ENCODE assay signal across 1 cellular context in the genomic region with DNA sequence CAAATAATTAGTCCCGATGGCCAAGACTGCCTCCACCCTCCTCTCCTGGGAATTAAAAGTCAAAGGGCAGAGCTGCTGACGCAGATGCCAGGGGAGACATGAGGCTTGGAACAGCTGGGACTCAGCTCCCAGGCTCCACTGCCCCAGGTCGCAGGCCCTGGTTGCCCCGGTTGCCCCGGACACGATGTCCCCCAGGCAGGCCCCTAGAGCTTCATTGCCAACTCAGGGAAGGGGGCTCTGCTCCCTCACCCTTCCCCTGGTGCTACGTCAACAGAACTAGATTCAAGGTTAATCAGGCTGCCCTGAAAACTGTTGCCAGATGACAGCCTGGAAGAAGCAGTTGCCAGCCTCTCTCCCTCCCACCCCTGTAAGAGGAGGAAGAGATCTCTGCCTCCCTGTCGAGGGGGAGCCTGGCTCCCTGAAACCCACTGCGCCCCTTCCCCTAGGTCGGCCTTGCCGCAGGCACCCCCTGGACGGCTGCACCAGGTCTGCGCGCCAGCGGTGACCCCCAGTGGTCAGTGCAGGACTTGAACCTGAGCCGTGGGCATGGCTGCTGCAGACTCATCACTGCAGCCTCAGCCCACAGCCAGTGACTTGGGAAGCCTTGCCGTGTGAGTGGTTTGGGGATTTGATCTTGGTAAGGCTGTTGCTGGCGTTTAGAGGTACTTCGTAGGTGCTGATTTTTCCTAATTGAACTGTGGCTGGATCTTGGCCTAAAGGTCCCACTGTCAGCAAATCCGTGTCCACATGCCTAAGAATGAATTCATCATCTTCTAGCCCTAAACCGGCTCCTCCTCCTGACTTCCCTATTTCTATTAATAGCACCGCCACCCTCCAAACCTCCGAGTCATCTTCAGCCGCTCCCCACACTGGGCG.
TF ChIP-seq lines count a peak whose summit lies in the region.

No MANE protein-coding gene starts in this region.

TF ChIP-seq in GM23338, 12 proteins besides CTCF, POLR2A, EP300 and RAD21 (continued from another document):
- TF ChIP-seq, protein P1, sequence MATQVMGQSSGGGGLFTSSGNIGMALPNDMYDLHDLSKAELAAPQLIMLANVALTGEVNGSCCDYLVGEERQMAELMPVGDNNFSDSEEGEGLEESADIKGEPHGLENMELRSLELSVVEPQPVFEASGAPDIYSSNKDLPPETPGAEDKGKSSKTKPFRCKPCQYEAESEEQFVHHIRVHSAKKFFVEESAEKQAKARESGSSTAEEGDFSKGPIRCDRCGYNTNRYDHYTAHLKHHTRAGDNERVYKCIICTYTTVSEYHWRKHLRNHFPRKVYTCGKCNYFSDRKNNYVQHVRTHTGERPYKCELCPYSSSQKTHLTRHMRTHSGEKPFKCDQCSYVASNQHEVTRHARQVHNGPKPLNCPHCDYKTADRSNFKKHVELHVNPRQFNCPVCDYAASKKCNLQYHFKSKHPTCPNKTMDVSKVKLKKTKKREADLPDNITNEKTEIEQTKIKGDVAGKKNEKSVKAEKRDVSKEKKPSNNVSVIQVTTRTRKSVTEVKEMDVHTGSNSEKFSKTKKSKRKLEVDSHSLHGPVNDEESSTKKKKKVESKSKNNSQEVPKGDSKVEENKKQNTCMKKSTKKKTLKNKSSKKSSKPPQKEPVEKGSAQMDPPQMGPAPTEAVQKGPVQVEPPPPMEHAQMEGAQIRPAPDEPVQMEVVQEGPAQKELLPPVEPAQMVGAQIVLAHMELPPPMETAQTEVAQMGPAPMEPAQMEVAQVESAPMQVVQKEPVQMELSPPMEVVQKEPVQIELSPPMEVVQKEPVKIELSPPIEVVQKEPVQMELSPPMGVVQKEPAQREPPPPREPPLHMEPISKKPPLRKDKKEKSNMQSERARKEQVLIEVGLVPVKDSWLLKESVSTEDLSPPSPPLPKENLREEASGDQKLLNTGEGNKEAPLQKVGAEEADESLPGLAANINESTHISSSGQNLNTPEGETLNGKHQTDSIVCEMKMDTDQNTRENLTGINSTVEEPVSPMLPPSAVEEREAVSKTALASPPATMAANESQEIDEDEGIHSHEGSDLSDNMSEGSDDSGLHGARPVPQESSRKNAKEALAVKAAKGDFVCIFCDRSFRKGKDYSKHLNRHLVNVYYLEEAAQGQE (IDR thresholded peaks at IDR 0.05; ENCODE audit: unreplicated experiment): no peak
- no peak for TF ChIP-seq EZH2phosphoT487 (IDR thresholded peaks at IDR 0.05; ENCODE audit: unreplicated experiment)
- TF ChIP-seq, protein P2, sequence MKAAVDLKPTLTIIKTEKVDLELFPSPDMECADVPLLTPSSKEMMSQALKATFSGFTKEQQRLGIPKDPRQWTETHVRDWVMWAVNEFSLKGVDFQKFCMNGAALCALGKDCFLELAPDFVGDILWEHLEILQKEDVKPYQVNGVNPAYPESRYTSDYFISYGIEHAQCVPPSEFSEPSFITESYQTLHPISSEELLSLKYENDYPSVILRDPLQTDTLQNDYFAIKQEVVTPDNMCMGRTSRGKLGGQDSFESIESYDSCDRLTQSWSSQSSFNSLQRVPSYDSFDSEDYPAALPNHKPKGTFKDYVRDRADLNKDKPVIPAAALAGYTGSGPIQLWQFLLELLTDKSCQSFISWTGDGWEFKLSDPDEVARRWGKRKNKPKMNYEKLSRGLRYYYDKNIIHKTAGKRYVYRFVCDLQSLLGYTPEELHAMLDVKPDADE (IDR thresholded peaks at IDR 0.05): no peak
- no peak for TF ChIP-seq POLR2AphosphoS5 (IDR thresholded peaks at IDR 0.05; ENCODE audit: low read depth)
- no peak for TF ChIP-seq JUNB (IDR thresholded peaks at IDR 0.05; ENCODE audit: unreplicated experiment)
